ENCODE assay signal across 8 cellular contexts in genomic region chr12:116534341-116535121, GRCh38. TPM values are rescaled to one million over a fixed set of nuclear protein-coding genes. Genes with fewer than 3 reads are reported as not detected.
DNase-seq lines count a peak whose midpoint lies in the region; ATAC-seq and TF ChIP-seq lines count a peak whose summit lies in the region.

No MANE protein-coding gene starts in this region.

- no peaks in the 10 kb centered on the region for H3K27me3 ChIP-seq in endodermal cell (ENCODE audit: control insufficient read depth, insufficient read depth, low read length, poor library complexity, severe bottlenecking)

- peak overlapping the region; percentile 15 for H3K9ac ChIP-seq in endodermal cell (ENCODE audit: extremely low read depth, low read length, poor library complexity, severe bottlenecking)

- H3K9me3 ChIP-seq in endodermal cell (ENCODE audit: control insufficient read depth, low read length): no peaks in the 10 kb centered on the region

- WGBS in endodermal cell (ENCODE audit: insufficient coverage in 1 of 2, insufficient read length in 1 of 2), 2 experiments: 20 to 22% methylated on average over 18 to 26 of the region's 27 CpGs

- H3K36me3 Mint-ChIP-seq in endodermal cell (ENCODE audit: low read depth): no peaks in the 10 kb centered on the region
- no peaks in the 10 kb centered on the region for H3K36me3 Mint-ChIP-seq in neural crest cell (ENCODE audit: low read depth)

- no peaks in the 10 kb centered on the region for H3K9me3 Mint-ChIP-seq in endodermal cell
- H3K9me3 Mint-ChIP-seq in neural crest cell: no peaks in the 10 kb centered on the region

- no peak overlapping the region for H3K27ac ChIP-seq in endodermal cell (ENCODE audit: low read depth, low read length)

- H3K4me1 Mint-ChIP-seq in endodermal cell (peaks cover 10% of the 10 kb centered on the region), neural crest cell (peaks cover 61% of the 10 kb centered on the region)

- no peaks in the 10 kb centered on the region for H3K36me3 ChIP-seq in endodermal cell (ENCODE audit: control insufficient read depth, insufficient read depth, low read length)

- peak overlapping the region; percentile 83 for H3K4me3 ChIP-seq in endodermal cell (ENCODE audit: low read length)

- ATAC-seq in GM19324 (IDR thresholded peaks at IDR 0.05; ENCODE audit: low FRiP score, unreplicated experiment): no peak
- no peak for ATAC-seq in GM18907 (IDR thresholded peaks at IDR 0.05; ENCODE audit: unreplicated experiment)

- H3K27me3 Mint-ChIP-seq in endodermal cell (ENCODE audit: insufficient read depth) (peaks cover 12% of the 10 kb centered on the region), neural crest cell (ENCODE audit: low read depth) (no peaks in the 10 kb centered on the region)

- peak; percentile 40 for DNase-seq in NCI-H2171 treated with DMSO at 0.1 percent for 48 hours (lab: John Stamatoyannopoulos, UW)
- no peak for DNase-seq in NCI-H2171 (lab: John Stamatoyannopoulos, UW)
- DNase-seq in RPMI8226: peak; percentile 10
- peak; percentile 81 for DNase-seq in endodermal cell
- no peak for DNase-seq in neural crest cell (ENCODE audit: low read depth, low spot score)
- no peak for DNase-seq in D341Med (ENCODE audit: low spot score)

- H3K27ac Mint-ChIP-seq in endodermal cell: peak overlapping the region; percentile 18
- H3K27ac Mint-ChIP-seq in neural crest cell (ENCODE audit: unreplicated experiment): no peak overlapping the region

- H3K4me1 ChIP-seq in endodermal cell (ENCODE audit: control insufficient read depth, insufficient read depth, low read length): peaks cover 6% of the 10 kb centered on the region

- TF ChIP-seq CTCF in endodermal cell (conservative IDR thresholded peaks at IDR 0.05) (no peak), neural crest cell (conservative IDR thresholded peaks at IDR 0.05) (no peak)

- peak overlapping the region; percentile 51 for H3K4me3 Mint-ChIP-seq in endodermal cell
- peak overlapping the region; percentile 87 for H3K4me3 Mint-ChIP-seq in neural crest cell

RNA-seq across cellular contexts. Expression of gene MAP1LC3B2, which starts 24.6 kb away (rescaled TPM):
- total RNA-seq in endodermal cell (1 to 10 TPM in 1 of 2 donors, under 1 TPM in 1; 0.80 to 1.4 TPM), neural crest cell (0.82 TPM in 1 of 2 replicates, not detected in the other)
- 3.7 TPM for polyA plus RNA-seq in endodermal cell (2013, experiment 1 of 2)
- 3.5 TPM for polyA plus RNA-seq in endodermal cell (2013, experiment 2 of 2)

Comparison
In these comparisons a context has a peak if more than half of its experiments do, and no peak if none do; other contexts are left out.
1. DNase-seq: peak in NCI-H2171 treated with DMSO at 0.1 percent for 48 hours (single experiment), RPMI8226 (single experiment) and endodermal cell (single experiment); none in NCI-H2171 (single experiment), neural crest cell (single experiment) and D341Med (single experiment).